29 cellular contexts compared by ENCODE assay signal in the genomic region with DNA sequence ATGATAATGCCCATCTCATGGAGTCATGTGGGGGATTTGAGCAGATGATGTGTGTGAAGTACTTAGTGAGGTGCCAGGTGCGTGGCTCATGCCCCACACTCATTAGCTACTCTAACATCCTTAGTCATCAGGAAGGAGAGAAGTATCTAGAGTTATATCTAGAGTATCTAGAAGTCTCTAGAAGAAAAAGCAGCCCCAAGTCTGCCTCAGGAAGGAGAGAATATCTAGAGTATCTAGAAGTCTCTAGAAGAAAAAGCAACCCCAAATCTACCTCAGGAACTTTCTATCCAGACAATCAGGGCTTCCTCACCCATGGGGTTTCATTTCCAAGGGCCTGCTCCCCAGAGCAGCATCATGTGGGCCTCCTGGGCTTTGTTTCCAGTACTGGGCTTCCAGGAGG. TPM values are rescaled to one million over a fixed set of nuclear protein-coding genes. Genes with fewer than 3 reads are reported as not detected.
DNase-seq lines count a peak whose midpoint lies in the region; ATAC-seq and TF ChIP-seq lines count a peak whose summit lies in the region.
"Had no signal": no experiment of that assay in that cellular context is flagged by ENCODE, and none has a peak within 500 bp of the region (broad histone marks: within the 10 kb centered on the region; RNA-seq: fewer than 3 reads in every experiment).

No MANE protein-coding gene starts in this region.

- H3K27me3 ChIP-seq in heart left ventricle (no peaks in the 10 kb centered on the region), skeletal muscle tissue (ENCODE audit: control insufficient read depth in 3 of 3, insufficient read depth in 3 of 3, low read length in 3 of 3) (no peaks in the 10 kb centered on the region), A673 (replicated peaks; ENCODE audit: insufficient read depth, low read depth, low read length, poor library complexity) (no peaks in the 10 kb centered on the region)
- H3K27me3 ChIP-seq: hepatocyte, left lung, pancreas, SJSA1, tibial nerve had no signal

- H3K36me3 Mint-ChIP-seq in activated CD4-positive, alpha-beta memory T cell treated with anti-CD3 and anti-CD28 coated beads for 36 hours, result peaks cover 25% of the 10 kb centered on the region

- no TSS peak for BruUV-seq in A673 (replicated peaks; lab: Mats Ljungman, UMichigan)

- CTCF ChIA-PET in activated CD4-positive, alpha-beta memory T cell treated with anti-CD3 and anti-CD28 coated beads for 36 hours (lab: Charles Lee), result interaction anchor here (0.5 to 1.5 kb wide), 4 partner anchors 34 to 437 kb away, joined by 3 to 9 read pairs (median 4); no protein-coding TSS in a partner anchor
- CTCF ChIA-PET in A673 (lab: Charles Lee), result no interaction called here

- intact Hi-C loops in heart left ventricle (cut with DNase I), result loop anchor here in 5 of 10 donors (5.0 to 10.0 kb wide), 2 partner anchors 33 to 75 kb away; a partner anchor contains a TSS
- intact Hi-C loops in Right ventricle myocardium superior (cut with DNase I), result no loop called here
- intact Hi-C loops in activated CD4-positive, alpha-beta memory T cell treated with anti-CD3 and anti-CD28 coated beads for 36 hours (cut with micrococcal nuclease), result loop anchor here (10.0 kb wide), 1 partner anchor 215 kb away; no protein-coding TSS in a partner anchor
- intact Hi-C loops in A673 (cut with micrococcal nuclease; ENCODE audit: unreplicated experiment), result no loop called here

- no peak for TF ChIP-seq CTCF in heart left ventricle (IDR thresholded peaks at IDR 0.05)
- no peak for TF ChIP-seq CTCF in A673 (conservative IDR thresholded peaks at IDR 0.05; ENCODE audit: low read depth, low read length)

- WGBS in heart left ventricle, 4 donors, result 42 to 71% (median 55%) methylated on average over 1 of the region's 1 CpG

- H3K9me3 ChIP-seq in heart left ventricle (no peaks in the 10 kb centered on the region), skeletal muscle tissue (ENCODE audit: control insufficient read depth in 3 of 3, low read length in 3 of 3) (no peaks in the 10 kb centered on the region), A673 (ENCODE audit: low read depth, low read length, poor library complexity, severe bottlenecking) (no peaks in the 10 kb centered on the region)
- H3K9me3 ChIP-seq: left lung, pancreas, SJSA1, tibial nerve had no signal

- TF ChIP-seq POLR2A in heart left ventricle (IDR thresholded peaks at IDR 0.05), result no peak

- no peaks in the 10 kb centered on the region for H3K9me3 Mint-ChIP-seq in activated CD4-positive, alpha-beta memory T cell treated with anti-CD3 and anti-CD28 coated beads for 36 hours
- H3K9me3 Mint-ChIP-seq: CD14-positive monocyte; nephron; stimulated activated naive CD8-positive, alpha-beta T cell treated with anti-CD3 and anti-CD28 coated beads, Interleukin-15, Interleukin-2, amounts not matched to agents 100 ng/mL and 50 ng/mL, for 24 hours had no signal

- H3K4me1 Mint-ChIP-seq in activated CD4-positive, alpha-beta memory T cell treated with anti-CD3 and anti-CD28 coated beads for 36 hours (ENCODE audit: low read depth), result peaks cover 22% of the 10 kb centered on the region

- no peaks in the 10 kb centered on the region for H3K27me3 Mint-ChIP-seq in activated CD4-positive, alpha-beta memory T cell treated with anti-CD3 and anti-CD28 coated beads for 36 hours
- H3K27me3 Mint-ChIP-seq: stimulated activated naive CD8-positive, alpha-beta T cell treated with anti-CD3 and anti-CD28 coated beads, Interleukin-15, Interleukin-2, amounts not matched to agents 100 ng/mL and 50 ng/mL, for 24 hours had no signal

- H3K4me1 ChIP-seq in heart left ventricle (peaks cover 0 to 68% (median 23%) of the 10 kb centered on the region in 12 donors), skeletal muscle tissue (ENCODE audit: control insufficient read depth in 3 of 3, insufficient read depth in 3 of 3, low read length in 3 of 3) (peaks cover 28 to 64% (median 33%) of the 10 kb centered on the region in 3 donors), A673 (ENCODE audit: insufficient read depth, low read length, poor library complexity, severe bottlenecking) (no peaks in the 10 kb centered on the region)
- H3K4me1 ChIP-seq: left lung, pancreas, SJSA1, tibial nerve had no signal

- peaks cover 0 to 56% (median 18%) of the 10 kb centered on the region in 9 donors for H3K36me3 ChIP-seq in heart left ventricle
- H3K36me3 ChIP-seq in skeletal muscle tissue (ENCODE audit: control insufficient read depth in 3 of 3, insufficient read depth in 3 of 3, low read length in 3 of 3), result peaks cover 22 to 32% (median 30%) of the 10 kb centered on the region in 3 donors
- H3K36me3 ChIP-seq in A673 (ENCODE audit: insufficient read depth, low read length, poor library complexity, severe bottlenecking), result no peaks in the 10 kb centered on the region
- H3K36me3 ChIP-seq: pancreas, SJSA1 had no signal

- peak overlapping the region in 2 of 3 donors; percentile 21 to 74 for H3K9ac ChIP-seq in skeletal muscle tissue (ENCODE audit: low read depth in 1 of 3, low read length in 3 of 3)

- H3K4me3 Mint-ChIP-seq in activated CD4-positive, alpha-beta memory T cell treated with anti-CD3 and anti-CD28 coated beads for 36 hours, result no peak overlapping the region
- H3K4me3 Mint-ChIP-seq: CD14-positive monocyte; nephron; stimulated activated naive CD8-positive, alpha-beta T cell treated with anti-CD3 and anti-CD28 coated beads, Interleukin-15, Interleukin-2, amounts not matched to agents 100 ng/mL and 50 ng/mL, for 24 hours had no signal

- ATAC-seq in heart left ventricle (no peak), Right ventricle myocardium superior (ENCODE audit: poor library complexity) (no peak), GM21367 (IDR thresholded peaks at IDR 0.05; ENCODE audit: unreplicated experiment) (no peak)
- ATAC-seq: left lung, pancreas had no signal

- POLR2A ChIA-PET in activated CD4-positive, alpha-beta memory T cell treated with anti-CD3 and anti-CD28 coated beads for 36 hours (lab: Charles Lee), result no interaction called here
- POLR2A ChIA-PET in A673 (lab: Charles Lee; ENCODE audit: low non-redundant PET), result no interaction called here

- DNase-seq in heart left ventricle (no peak), Right ventricle myocardium superior (no peak), caudate nucleus (lab: John Stamatoyannopoulos, UW) (no peak), LoVo (ENCODE audit: low spot score) (no peak), A673 (ENCODE audit: low spot score) (no peak)
- DNase-seq in activated CD4-positive, alpha-beta memory T cell treated with anti-CD3 and anti-CD28 coated beads for 36 hours, result no peak
- DNase-seq: activated CD4-positive, alpha-beta T cell treated with anti-CD3 and anti-CD28 coated beads for 1 hour; activated CD8-positive, alpha-beta memory T cell treated with anti-CD3 and anti-CD28 coated beads, Interleukin-2, amount 50 U/mL, for 4 hours; activated effector memory CD4-positive, alpha-beta T cell treated with Interleukin-2 at 50 U/mL for 16 hours; aorta; DMS79; effector CD8-positive, alpha-beta T cell; foreskin fibroblast; GF-D8; left lung; NCI-H1048; NCI-H187; NCI-H526 treated with DMSO at 0.1 percent for 48 hours; pancreas; stimulated activated CD4-positive, alpha-beta T cell treated with anti-CD3 and anti-CD28 coated beads, Interleukin-15, amount 100 ng/mL, for 24 hours; T-helper 1 cell had no signal

- no peak overlapping the region for H3K4me3 ChIP-seq in heart left ventricle
- no peak overlapping the region for H3K4me3 ChIP-seq in skeletal muscle tissue (ENCODE audit: low read length in 3 of 3)
- H3K4me3 ChIP-seq in A673 (ENCODE audit: low read depth, low read length, poor library complexity, severe bottlenecking), result no peak overlapping the region
- H3K4me3 ChIP-seq: hepatocyte, left lung, pancreas, SJSA1, tibial nerve had no signal

- peak overlapping the region; percentile 42 for H3K27ac Mint-ChIP-seq in activated CD4-positive, alpha-beta memory T cell treated with anti-CD3 and anti-CD28 coated beads for 36 hours
- H3K27ac Mint-ChIP-seq: stimulated activated naive CD8-positive, alpha-beta T cell treated with anti-CD3 and anti-CD28 coated beads, Interleukin-15, Interleukin-2, amounts not matched to agents 100 ng/mL and 50 ng/mL, for 24 hours had no signal

- H3K27ac ChIP-seq in heart left ventricle (peak overlapping the region; percentile 62 to 97 (median 84)), caudate nucleus (ENCODE audit: low read depth, low read length) (peak overlapping the region; percentile 95), skeletal muscle tissue (ENCODE audit: low read depth, low read length) (peak overlapping the region; percentile 68), A673 (ENCODE audit: low read depth, low read length, poor library complexity, severe bottlenecking) (no peak overlapping the region)
- H3K27ac ChIP-seq: hepatocyte, left lung, pancreas, SJSA1 had no signal

RNA-seq across cellular contexts. Expression of a gene that starts 24.7 kb away (rescaled TPM):
- 1 to 10 TPM; 2.9 to 6.7 (median 4.8) TPM for total RNA-seq in heart left ventricle
- polyA plus RNA-seq in heart left ventricle, result 1 to 10 TPM; 2.0 to 2.1 TPM
- total RNA-seq in Right ventricle myocardium superior, result 3.6 TPM
- 1 to 10 TPM; 2.7 to 2.9 TPM for total RNA-seq in activated CD4-positive, alpha-beta memory T cell treated with anti-CD3 and anti-CD28 coated beads for 36 hours
- total RNA-seq in skeletal muscle tissue, result 0.52 TPM
- total RNA-seq in A673 (2021), result 0.47 and 0.59 TPM in 2 replicates

RNA-seq across cellular contexts. Expression of a gene that starts 33.1 kb away (rescaled TPM):
- total RNA-seq in heart left ventricle (100 to 1,000 TPM; 239 to 398 (median 316) TPM), Right ventricle myocardium superior (430 TPM), skeletal muscle tissue (20.9 TPM), A673 (2021) (15.8 and 17.3 TPM in 2 replicates)
- polyA plus RNA-seq in heart left ventricle, result 100 to 1,000 TPM; 226 to 247 TPM
- total RNA-seq in activated CD4-positive, alpha-beta memory T cell treated with anti-CD3 and anti-CD28 coated beads for 36 hours, result 100 to 1,000 TPM; 186 to 187 TPM

RNA-seq across cellular contexts. Expression of a gene that starts 38.4 kb away (rescaled TPM):
- 10 to 100 TPM; 10.1 to 57.0 (median 20.3) TPM for total RNA-seq in heart left ventricle
- polyA plus RNA-seq in heart left ventricle, result 10 to 100 TPM in 1 of 2 donors, 1 to 10 TPM in 1; 6.9 to 30.1 TPM
- total RNA-seq in Right ventricle myocardium superior, result 8.0 TPM
- total RNA-seq in activated CD4-positive, alpha-beta memory T cell treated with anti-CD3 and anti-CD28 coated beads for 36 hours, result 100 to 1,000 TPM; 319 TPM
- total RNA-seq in skeletal muscle tissue, result 4.7 TPM
- total RNA-seq in A673 (2021), result 0.86 and 1.6 TPM in 2 replicates

Comparison
In these comparisons a context has a peak if more than half of its experiments do, and no peak if none do; other contexts are left out.
1. RNA of a gene that starts 38.4 kb away (total RNA-seq): 319 TPM in activated CD4-positive, alpha-beta memory T cell treated with anti-CD3 and anti-CD28 coated beads for 36 hours; 10.1 to 57.0 TPM in heart left ventricle, 8.0 TPM in Right ventricle myocardium superior (single experiment), 4.7 TPM in skeletal muscle tissue (single experiment) and 0.86 to 1.6 TPM in A673; every median in the first group is over 4 times any median in the second.